ENCODE assay signal across 19 cellular contexts in the genomic region with DNA sequence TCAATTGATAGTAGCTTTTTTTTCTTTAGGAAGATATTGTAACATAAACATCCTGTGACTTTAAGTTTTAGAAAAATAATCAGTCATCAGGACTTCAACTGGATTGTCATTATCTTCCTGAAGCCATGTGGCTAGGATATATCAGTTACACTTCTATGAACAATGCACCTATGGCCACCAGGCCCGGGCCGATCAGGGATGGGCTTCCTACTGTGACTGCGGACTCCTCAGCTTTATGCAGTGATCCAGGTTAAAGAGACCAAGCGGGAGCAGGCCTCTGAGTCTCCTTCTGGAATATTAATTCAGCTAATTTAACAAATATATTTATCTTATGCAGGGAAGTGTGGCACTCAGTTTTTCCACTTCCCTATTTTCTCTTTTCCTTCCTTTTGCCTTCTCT.
DNase-seq lines count a peak whose midpoint lies in the region; ATAC-seq and TF ChIP-seq lines count a peak whose summit lies in the region.
"Had no signal": no experiment of that assay in that cellular context is flagged by ENCODE, and none has a peak within 500 bp of the region (broad histone marks: within the 10 kb centered on the region; RNA-seq: fewer than 3 reads in every experiment).

No MANE protein-coding gene starts in this region.

- H3K9ac ChIP-seq in neural progenitor cell: no peak overlapping the region
- H3K9ac ChIP-seq: BLaER1 had no signal

- no peak overlapping the region for H3K27ac Mint-ChIP-seq in neural progenitor cell
- H3K27ac Mint-ChIP-seq: CD8-positive, alpha-beta memory T cell had no signal

- H3K27me3 Mint-ChIP-seq in neural progenitor cell (ENCODE audit: insufficient read depth, low read depth): no peaks in the 10 kb centered on the region
- H3K27me3 Mint-ChIP-seq: CD8-positive, alpha-beta memory T cell had no signal

- POLR2A ChIA-PET in HEK293T (lab: Yijun Ruan, JAX): no interaction called here

- H2AFZ ChIP-seq in neural progenitor cell (replicated peaks): no peak overlapping the region

- H3F3A ChIP-seq in neural progenitor cell (ENCODE audit: low read depth): peaks cover 31% of the 10 kb centered on the region

- DNase-seq in D341Med (ENCODE audit: low spot score): peak; percentile 30
- peak; percentile 46 for DNase-seq in HEK293T (ENCODE audit: extremely low spot score)
- peak; percentile 82 for DNase-seq in WERI-Rb-1
- peak; percentile 13 for DNase-seq in neural progenitor cell (ENCODE audit: low spot score)
- no peak for DNase-seq in epidermal melanocyte (ENCODE audit: insufficient read length, low spot score)
- DNase-seq in stimulated activated naive CD4-positive, alpha-beta T cell treated with Interleukin-2 at 50 U/mL for 16 hours (lab: John Stamatoyannopoulos, UW): no peak
- DNase-seq: 8988T; AML-193; Caco-2; CD8-positive, alpha-beta memory T cell; DMS 273 treated with DMSO at 0.1 percent for 48 hours; DND-41; GDM1; HCEC 1CT; IMR-90; KBM-7 had no signal

- TF ChIP-seq CTCF in WERI-Rb-1 (IDR thresholded peaks at IDR 0.05; ENCODE audit: low read depth, low read length): no peak
- no peak for TF ChIP-seq CTCF in neural progenitor cell (IDR thresholded peaks at IDR 0.05)

- H3K4me3 ChIP-seq in WERI-Rb-1 (ENCODE audit: low read depth, low read length) (no peak overlapping the region), neural progenitor cell (no peak overlapping the region)
- H3K4me3 ChIP-seq: BLaER1 had no signal

- CTCF ChIA-PET in HEK293T (lab: Yijun Ruan, JAX): no interaction called here

- no peaks in the 10 kb centered on the region for H3K9me3 ChIP-seq in WERI-Rb-1 (ENCODE audit: severe bottlenecking)
- H3K9me3 ChIP-seq in neural progenitor cell (ENCODE audit: low read depth): no peaks in the 10 kb centered on the region
- H3K9me3 ChIP-seq: BLaER1, Caco-2 had no signal

- H3K4me1 Mint-ChIP-seq in neural progenitor cell: peaks cover 18% of the 10 kb centered on the region
- H3K4me1 Mint-ChIP-seq: CD8-positive, alpha-beta memory T cell had no signal

- peak overlapping the region; percentile 82 for H3K27ac ChIP-seq in WERI-Rb-1
- H3K27ac ChIP-seq in neural progenitor cell: no peak overlapping the region
- H3K27ac ChIP-seq: BLaER1, HL-60 had no signal

- ATAC-seq in GM21515 (IDR thresholded peaks at IDR 0.05; ENCODE audit: unreplicated experiment): no peak

- H3K79me2 ChIP-seq in neural progenitor cell (ENCODE audit: low read depth): no peaks in the 10 kb centered on the region

- no peaks in the 10 kb centered on the region for H4K20me1 ChIP-seq in neural progenitor cell (ENCODE audit: low read depth)
- H4K20me1 ChIP-seq: BLaER1 had no signal

- H3K36me3 ChIP-seq in WERI-Rb-1: no peaks in the 10 kb centered on the region
- no peaks in the 10 kb centered on the region for H3K36me3 ChIP-seq in neural progenitor cell
- H3K36me3 ChIP-seq: BLaER1 had no signal

- H3K27me3 ChIP-seq in WERI-Rb-1 (ENCODE audit: insufficient read depth, low read depth, severe bottlenecking) (no peaks in the 10 kb centered on the region), neural progenitor cell (no peaks in the 10 kb centered on the region)
- H3K27me3 ChIP-seq: BLaER1 had no signal

- peaks cover 23% of the 10 kb centered on the region for H3K4me1 ChIP-seq in neural progenitor cell
- H3K4me1 ChIP-seq: BLaER1, Caco-2 had no signal

- no peak overlapping the region for H3K4me2 ChIP-seq in neural progenitor cell
- H3K4me2 ChIP-seq: BLaER1 had no signal

- no peak overlapping the region for H3K4me3 Mint-ChIP-seq in neural progenitor cell
- H3K4me3 Mint-ChIP-seq: CD8-positive, alpha-beta memory T cell had no signal

- no peaks in the 10 kb centered on the region for H3K9me3 Mint-ChIP-seq in neural progenitor cell

- no peaks in the 10 kb centered on the region for H3K36me3 Mint-ChIP-seq in neural progenitor cell
- H3K36me3 Mint-ChIP-seq: CD8-positive, alpha-beta memory T cell had no signal

TF ChIP-seq in HEK293T, 16 proteins besides CTCF, POLR2A, EP300 and RAD21:
- peak; percentile 46 for TF ChIP-seq L3MBTL2 (conservative IDR thresholded peaks at IDR 0.05)
- TF ChIP-seq ZNF384 (IDR thresholded peaks at IDR 0.05): no peak

Comparison
In these comparisons a context has a peak if more than half of its experiments do, and no peak if none do; other contexts are left out.
1. DNase-seq: peak in D341Med (single experiment), HEK293T (single experiment), WERI-Rb-1 (single experiment) and neural progenitor cell (single experiment); none in epidermal melanocyte (single experiment) and stimulated activated naive CD4-positive, alpha-beta T cell treated with Interleukin-2 at 50 U/mL for 16 hours (single experiment).